9 cellular contexts compared by ENCODE assay signal in the genomic region with DNA sequence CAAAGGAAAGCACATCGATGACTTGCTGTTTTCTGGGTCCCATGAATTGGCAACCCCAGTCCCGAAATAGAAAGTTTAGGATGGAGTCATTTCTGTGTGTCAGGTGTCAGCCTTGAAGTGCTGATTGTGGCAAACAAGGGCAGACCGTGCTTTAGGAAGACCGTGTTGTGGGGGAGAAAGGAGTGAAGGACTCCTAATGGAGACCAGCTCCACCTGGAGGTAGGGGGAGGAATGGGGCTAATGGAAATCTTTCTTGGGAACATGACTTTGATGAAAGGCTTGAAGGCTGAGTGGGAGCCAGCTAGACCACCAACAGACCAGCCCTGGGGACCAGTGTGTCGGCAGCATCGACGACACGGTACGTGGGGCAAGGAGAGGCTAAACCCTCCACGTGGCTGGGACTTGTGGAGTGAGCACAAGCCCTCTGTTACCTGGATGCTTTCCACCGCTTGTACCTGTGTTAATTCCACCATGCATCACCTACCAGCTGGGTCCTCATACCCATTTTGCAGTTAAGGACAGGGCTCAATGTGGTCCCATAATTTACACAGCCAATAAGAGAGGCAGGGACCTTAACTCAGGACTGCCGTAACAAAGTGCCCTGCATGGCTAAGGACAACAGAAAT.
A peak's percentile ranks its signal among the peaks of the same experiment; 100 is the strongest.
DNase-seq lines count a peak whose midpoint lies in the region; ATAC-seq and TF ChIP-seq lines count a peak whose summit lies in the region.
"Had no signal": no experiment of that assay in that cellular context is flagged by ENCODE, and none has a peak within 500 bp of the region (broad histone marks: within the 10 kb centered on the region; RNA-seq: fewer than 3 reads in every experiment).

No MANE protein-coding gene starts in this region.

- DNase-seq in Ammon's horn (ENCODE audit: low spot score) (peak; percentile 41), astrocyte of the spinal cord (ENCODE audit: low read depth, low spot score) (no peak), left lung (no peak), NCI-H1417 treated with DMSO at 0.1 percent for 48 hours (lab: John Stamatoyannopoulos, UW) (no peak)
- no peak for DNase-seq in activated CD8-positive, alpha-beta memory T cell treated with anti-CD3 and anti-CD28 coated beads, Interleukin-2, amount 50 U/mL, for 4 hours

- H3K4me1 ChIP-seq in left lung = peaks cover 6 to 31% of the 10 kb centered on the region in 2 donors

- intact Hi-C loops in left lung (cut with DNase I) = no loop called here

- ATAC-seq in left lung = peak; percentile 82
- ATAC-seq in GM19455 (IDR thresholded peaks at IDR 0.05; ENCODE audit: unreplicated experiment) = no peak
- ATAC-seq in HG03439 (IDR thresholded peaks at IDR 0.05; ENCODE audit: unreplicated experiment) = no peak

- peak; percentile 54 for TF ChIP-seq CTCF in astrocyte of the spinal cord (IDR thresholded peaks at IDR 0.05; ENCODE audit: low read depth, low read length)
- TF ChIP-seq CTCF in left lung (IDR thresholded peaks at IDR 0.05) = peak; percentile 21 to 33

- H3K9me3 ChIP-seq in left lung = no peaks in the 10 kb centered on the region
- H3K9me3 ChIP-seq: neutrophil had no signal

- TF ChIP-seq EP300 in Ishikawa (IDR thresholded peaks at IDR 0.05; ENCODE audit: borderline replicate concordance) = no peak

- H3K4me3 ChIP-seq in astrocyte of the spinal cord (ENCODE audit: low read depth, low read length) (no peak overlapping the region), left lung (no peak overlapping the region)

- H3K27me3 ChIP-seq in left lung = no peaks in the 10 kb centered on the region
- H3K27me3 ChIP-seq: neutrophil had no signal

- no peak overlapping the region for H3K27ac ChIP-seq in left lung
- H3K27ac ChIP-seq: neutrophil had no signal

- in situ Hi-C loops in astrocyte of the spinal cord (cut with HindIII; ENCODE audit: low sequenced_read_pairs) = no loop called here

- peak; percentile 60 for TF ChIP-seq RAD21 in Ishikawa (IDR thresholded peaks at IDR 0.05; ENCODE audit: low read depth)

- H3K36me3 ChIP-seq in left lung = peaks cover 0 to 12% of the 10 kb centered on the region in 2 donors
- H3K36me3 ChIP-seq: neutrophil had no signal

TF ChIP-seq in Ishikawa, 13 proteins besides CTCF, POLR2A, EP300 and RAD21:
- TF ChIP-seq YY1 (IDR thresholded peaks at IDR 0.05; ENCODE audit: low read depth) (no peak), TEAD4 (IDR thresholded peaks at IDR 0.05) (no peak), CEBPB (IDR thresholded peaks at IDR 0.05) (no peak), EGR1 (IDR thresholded peaks at IDR 0.05) (no peak), TAF1 (IDR thresholded peaks at IDR 0.05; ENCODE audit: low read depth) (no peak), NFIC (IDR thresholded peaks at IDR 0.05) (no peak), CREB1 (IDR thresholded peaks at IDR 0.05; ENCODE audit: low read depth) (no peak)
- TF ChIP-seq, protein P1, sequence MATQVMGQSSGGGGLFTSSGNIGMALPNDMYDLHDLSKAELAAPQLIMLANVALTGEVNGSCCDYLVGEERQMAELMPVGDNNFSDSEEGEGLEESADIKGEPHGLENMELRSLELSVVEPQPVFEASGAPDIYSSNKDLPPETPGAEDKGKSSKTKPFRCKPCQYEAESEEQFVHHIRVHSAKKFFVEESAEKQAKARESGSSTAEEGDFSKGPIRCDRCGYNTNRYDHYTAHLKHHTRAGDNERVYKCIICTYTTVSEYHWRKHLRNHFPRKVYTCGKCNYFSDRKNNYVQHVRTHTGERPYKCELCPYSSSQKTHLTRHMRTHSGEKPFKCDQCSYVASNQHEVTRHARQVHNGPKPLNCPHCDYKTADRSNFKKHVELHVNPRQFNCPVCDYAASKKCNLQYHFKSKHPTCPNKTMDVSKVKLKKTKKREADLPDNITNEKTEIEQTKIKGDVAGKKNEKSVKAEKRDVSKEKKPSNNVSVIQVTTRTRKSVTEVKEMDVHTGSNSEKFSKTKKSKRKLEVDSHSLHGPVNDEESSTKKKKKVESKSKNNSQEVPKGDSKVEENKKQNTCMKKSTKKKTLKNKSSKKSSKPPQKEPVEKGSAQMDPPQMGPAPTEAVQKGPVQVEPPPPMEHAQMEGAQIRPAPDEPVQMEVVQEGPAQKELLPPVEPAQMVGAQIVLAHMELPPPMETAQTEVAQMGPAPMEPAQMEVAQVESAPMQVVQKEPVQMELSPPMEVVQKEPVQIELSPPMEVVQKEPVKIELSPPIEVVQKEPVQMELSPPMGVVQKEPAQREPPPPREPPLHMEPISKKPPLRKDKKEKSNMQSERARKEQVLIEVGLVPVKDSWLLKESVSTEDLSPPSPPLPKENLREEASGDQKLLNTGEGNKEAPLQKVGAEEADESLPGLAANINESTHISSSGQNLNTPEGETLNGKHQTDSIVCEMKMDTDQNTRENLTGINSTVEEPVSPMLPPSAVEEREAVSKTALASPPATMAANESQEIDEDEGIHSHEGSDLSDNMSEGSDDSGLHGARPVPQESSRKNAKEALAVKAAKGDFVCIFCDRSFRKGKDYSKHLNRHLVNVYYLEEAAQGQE (IDR thresholded peaks at IDR 0.05; ENCODE audit: low read depth) = no peak
